1 cellular context compared by ENCODE assay signal in the genomic region with DNA sequence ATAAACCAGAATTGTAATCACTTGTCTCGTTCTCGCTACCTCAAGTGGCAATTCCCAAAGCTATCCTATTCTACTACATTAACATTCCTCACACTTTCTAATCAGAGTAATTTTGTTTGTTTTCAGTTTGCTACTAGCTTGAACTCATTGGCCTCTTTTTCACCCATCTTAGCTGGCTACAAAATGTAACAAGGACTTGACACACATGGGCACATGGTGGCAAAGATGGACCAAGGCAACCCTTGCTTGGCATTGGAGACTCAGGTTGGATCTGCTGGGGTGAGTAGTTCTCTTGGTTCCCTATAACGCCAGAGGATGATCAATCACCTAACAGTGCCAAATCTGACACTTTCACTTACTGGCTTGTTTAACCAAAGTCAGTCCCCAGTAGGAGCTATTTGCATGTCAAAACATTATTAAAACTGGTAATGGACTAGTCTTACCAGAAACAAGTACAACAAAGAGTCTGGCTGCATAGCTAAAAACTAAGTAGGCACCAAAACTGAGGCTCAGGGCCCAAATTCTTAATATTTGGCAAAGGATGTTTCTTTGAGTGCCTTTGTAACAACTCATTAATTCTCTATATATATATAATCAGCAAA.
TF ChIP-seq lines count a peak whose summit lies in the region.

No MANE protein-coding gene starts in this region.

TF ChIP-seq in IMR-90, 13 proteins besides CTCF, POLR2A, EP300 and RAD21:
- TF ChIP-seq SMC3 (IDR thresholded peaks at IDR 0.05; ENCODE audit: low read depth, low read length), result no peak
- no peak for TF ChIP-seq FOS (IDR thresholded peaks at IDR 0.05; ENCODE audit: low read depth, low read length)
- no peak for TF ChIP-seq CEBPB (IDR thresholded peaks at IDR 0.05; ENCODE audit: low read depth, low read length)
- TF ChIP-seq RFX5 (IDR thresholded peaks at IDR 0.05; ENCODE audit: low read depth, low read length), result no peak
- no peak for TF ChIP-seq RCOR1 (IDR thresholded peaks at IDR 0.05; ENCODE audit: insufficient replicate concordance, low read length)
- TF ChIP-seq, protein P1, sequence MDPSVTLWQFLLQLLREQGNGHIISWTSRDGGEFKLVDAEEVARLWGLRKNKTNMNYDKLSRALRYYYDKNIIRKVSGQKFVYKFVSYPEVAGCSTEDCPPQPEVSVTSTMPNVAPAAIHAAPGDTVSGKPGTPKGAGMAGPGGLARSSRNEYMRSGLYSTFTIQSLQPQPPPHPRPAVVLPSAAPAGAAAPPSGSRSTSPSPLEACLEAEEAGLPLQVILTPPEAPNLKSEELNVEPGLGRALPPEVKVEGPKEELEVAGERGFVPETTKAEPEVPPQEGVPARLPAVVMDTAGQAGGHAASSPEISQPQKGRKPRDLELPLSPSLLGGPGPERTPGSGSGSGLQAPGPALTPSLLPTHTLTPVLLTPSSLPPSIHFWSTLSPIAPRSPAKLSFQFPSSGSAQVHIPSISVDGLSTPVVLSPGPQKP (IDR thresholded peaks at IDR 0.05; ENCODE audit: borderline replicate concordance, low read depth, low read length), result no peak
- no peak for TF ChIP-seq MAZ (IDR thresholded peaks at IDR 0.05; ENCODE audit: borderline replicate concordance, low read depth, low read length)
- TF ChIP-seq MAFK (IDR thresholded peaks at IDR 0.05; ENCODE audit: low read depth, low read length), result no peak
- TF ChIP-seq BHLHE40 (IDR thresholded peaks at IDR 0.05; ENCODE audit: low read depth, low read length), result no peak
- no peak for TF ChIP-seq MXI1 (IDR thresholded peaks at IDR 0.05; ENCODE audit: borderline replicate concordance, low read depth, low read length)
